1 cellular context compared by ENCODE assay signal in the genomic region with DNA sequence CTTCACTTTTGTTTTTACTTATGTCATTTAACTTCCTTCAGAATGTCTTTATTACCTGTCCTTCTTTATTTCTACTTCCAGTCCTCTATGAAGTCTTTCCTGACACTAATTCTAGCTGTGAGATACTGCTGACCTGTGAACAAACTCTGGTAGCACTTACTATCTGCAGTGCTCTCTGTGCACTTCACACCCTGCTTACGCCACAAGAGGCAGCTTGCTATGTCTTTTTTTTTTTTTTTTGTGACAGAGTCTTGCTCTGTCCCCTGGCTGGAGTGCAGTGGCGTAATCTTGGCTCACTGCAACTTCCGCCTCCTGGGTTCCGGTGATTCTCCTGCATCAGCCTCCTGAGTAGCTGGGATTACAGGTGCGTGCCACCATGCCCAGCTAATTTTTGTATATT.
A peak's percentile ranks its signal among the peaks of the same experiment; 100 is the strongest.
TF ChIP-seq lines count a peak whose summit lies in the region.

No MANE protein-coding gene starts in this region.

TF ChIP-seq in HepG2, 621 proteins besides CTCF, POLR2A, EP300 and RAD21 (continued from another document and continues in another):
- TF ChIP-seq, protein P1, sequence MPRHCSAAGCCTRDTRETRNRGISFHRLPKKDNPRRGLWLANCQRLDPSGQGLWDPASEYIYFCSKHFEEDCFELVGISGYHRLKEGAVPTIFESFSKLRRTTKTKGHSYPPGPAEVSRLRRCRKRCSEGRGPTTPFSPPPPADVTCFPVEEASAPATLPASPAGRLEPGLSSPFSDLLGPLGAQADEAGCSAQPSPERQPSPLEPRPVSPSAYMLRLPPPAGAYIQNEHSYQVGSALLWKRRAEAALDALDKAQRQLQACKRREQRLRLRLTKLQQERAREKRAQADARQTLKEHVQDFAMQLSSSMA (CRISPR knock-in tag; IDR thresholded peaks at IDR 0.05), result no peak
- TF ChIP-seq ZNF138 (CRISPR knock-in tag; IDR thresholded peaks at IDR 0.05; ENCODE audit: low read depth), result no peak
- TF ChIP-seq ZNF17 (CRISPR knock-in tag; IDR thresholded peaks at IDR 0.05), result no peak
- no peak for TF ChIP-seq ZNF562 (CRISPR knock-in tag; IDR thresholded peaks at IDR 0.05; ENCODE audit: borderline replicate concordance)
- TF ChIP-seq MTA3 (CRISPR knock-in tag; IDR thresholded peaks at IDR 0.05), result no peak
- no peak for TF ChIP-seq JUND (CRISPR knock-in tag; IDR thresholded peaks at IDR 0.05)
- TF ChIP-seq TP53 (CRISPR knock-in tag; conservative IDR thresholded peaks at IDR 0.05), result no peak
- TF ChIP-seq HNRNPLL (IDR thresholded peaks at IDR 0.05; ENCODE audit: low read depth, low read length, poor library complexity, severe bottlenecking), result no peak
- no peak for TF ChIP-seq FOXA1 (IDR thresholded peaks at IDR 0.05)
- TF ChIP-seq FOXA1 (CRISPR knock-in tag; IDR thresholded peaks at IDR 0.05), result no peak
- TF ChIP-seq PHF21A (CRISPR knock-in tag; IDR thresholded peaks at IDR 0.05), result 0 out of 2 replicates have a peak, but pooled peaks have one; percentile 34
- TF ChIP-seq GABPB1 (CRISPR knock-in tag; IDR thresholded peaks at IDR 0.05), result peak; percentile 66
- no peak for TF ChIP-seq IKZF4 (CRISPR knock-in tag; IDR thresholded peaks at IDR 0.05; ENCODE audit: borderline replicate concordance, low read depth, not compliant biosample characterization)
- no peak for TF ChIP-seq PAF1 (CRISPR knock-in tag; IDR thresholded peaks at IDR 0.05)
- no peak for TF ChIP-seq SRSF1 (optimal IDR thresholded peaks at IDR 0.05; ENCODE audit: low read depth, low read length)
- peak; percentile 56; the same call in 1 of the 2 replicates for TF ChIP-seq CREM (IDR thresholded peaks at IDR 0.05)
- TF ChIP-seq CREM (CRISPR knock-in tag; IDR thresholded peaks at IDR 0.05), result no peak
- no peak for TF ChIP-seq ZNF121 (CRISPR knock-in tag; IDR thresholded peaks at IDR 0.05)
- TF ChIP-seq ZSCAN20 (CRISPR knock-in tag; IDR thresholded peaks at IDR 0.05; ENCODE audit: borderline replicate concordance), result no peak
- TF ChIP-seq NRL (CRISPR knock-in tag; IDR thresholded peaks at IDR 0.05; ENCODE audit: borderline replicate concordance), result no peak
- TF ChIP-seq ZFP37 (CRISPR knock-in tag; IDR thresholded peaks at IDR 0.05; ENCODE audit: borderline replicate concordance), result no peak
- TF ChIP-seq, protein P2, sequence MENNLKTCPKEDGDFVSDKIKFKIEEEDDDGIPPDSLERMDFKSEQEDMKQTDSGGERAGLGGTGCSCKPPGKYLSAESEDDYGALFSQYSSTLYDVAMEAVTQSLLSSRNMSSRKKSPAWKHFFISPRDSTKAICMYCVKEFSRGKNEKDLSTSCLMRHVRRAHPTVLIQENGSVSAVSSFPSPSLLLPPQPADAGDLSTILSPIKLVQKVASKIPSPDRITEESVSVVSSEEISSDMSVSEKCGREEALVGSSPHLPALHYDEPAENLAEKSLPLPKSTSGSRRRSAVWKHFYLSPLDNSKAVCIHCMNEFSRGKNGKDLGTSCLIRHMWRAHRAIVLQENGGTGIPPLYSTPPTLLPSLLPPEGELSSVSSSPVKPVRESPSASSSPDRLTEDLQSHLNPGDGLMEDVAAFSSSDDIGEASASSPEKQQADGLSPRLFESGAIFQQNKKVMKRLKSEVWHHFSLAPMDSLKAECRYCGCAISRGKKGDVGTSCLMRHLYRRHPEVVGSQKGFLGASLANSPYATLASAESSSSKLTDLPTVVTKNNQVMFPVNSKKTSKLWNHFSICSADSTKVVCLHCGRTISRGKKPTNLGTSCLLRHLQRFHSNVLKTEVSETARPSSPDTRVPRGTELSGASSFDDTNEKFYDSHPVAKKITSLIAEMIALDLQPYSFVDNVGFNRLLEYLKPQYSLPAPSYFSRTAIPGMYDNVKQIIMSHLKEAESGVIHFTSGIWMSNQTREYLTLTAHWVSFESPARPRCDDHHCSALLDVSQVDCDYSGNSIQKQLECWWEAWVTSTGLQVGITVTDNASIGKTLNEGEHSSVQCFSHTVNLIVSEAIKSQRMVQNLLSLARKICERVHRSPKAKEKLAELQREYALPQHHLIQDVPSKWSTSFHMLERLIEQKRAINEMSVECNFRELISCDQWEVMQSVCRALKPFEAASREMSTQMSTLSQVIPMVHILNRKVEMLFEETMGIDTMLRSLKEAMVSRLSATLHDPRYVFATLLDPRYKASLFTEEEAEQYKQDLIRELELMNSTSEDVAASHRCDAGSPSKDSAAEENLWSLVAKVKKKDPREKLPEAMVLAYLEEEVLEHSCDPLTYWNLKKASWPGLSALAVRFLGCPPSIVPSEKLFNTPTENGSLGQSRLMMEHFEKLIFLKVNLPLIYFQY (CRISPR knock-in tag; IDR thresholded peaks at IDR 0.05; ENCODE audit: borderline replicate concordance), result no peak
- no peak for TF ChIP-seq ZNF180 (CRISPR knock-in tag; IDR thresholded peaks at IDR 0.05; ENCODE audit: borderline replicate concordance, low read depth)
- no peak for TF ChIP-seq NFE2L2 (IDR thresholded peaks at IDR 0.05; ENCODE audit: low read length)
- TF ChIP-seq ZNF850 (CRISPR knock-in tag; conservative IDR thresholded peaks at IDR 0.05), result no peak
- TF ChIP-seq ZNF674 (CRISPR knock-in tag; IDR thresholded peaks at IDR 0.05; ENCODE audit: low read depth), result no peak
- TF ChIP-seq, protein P3, sequence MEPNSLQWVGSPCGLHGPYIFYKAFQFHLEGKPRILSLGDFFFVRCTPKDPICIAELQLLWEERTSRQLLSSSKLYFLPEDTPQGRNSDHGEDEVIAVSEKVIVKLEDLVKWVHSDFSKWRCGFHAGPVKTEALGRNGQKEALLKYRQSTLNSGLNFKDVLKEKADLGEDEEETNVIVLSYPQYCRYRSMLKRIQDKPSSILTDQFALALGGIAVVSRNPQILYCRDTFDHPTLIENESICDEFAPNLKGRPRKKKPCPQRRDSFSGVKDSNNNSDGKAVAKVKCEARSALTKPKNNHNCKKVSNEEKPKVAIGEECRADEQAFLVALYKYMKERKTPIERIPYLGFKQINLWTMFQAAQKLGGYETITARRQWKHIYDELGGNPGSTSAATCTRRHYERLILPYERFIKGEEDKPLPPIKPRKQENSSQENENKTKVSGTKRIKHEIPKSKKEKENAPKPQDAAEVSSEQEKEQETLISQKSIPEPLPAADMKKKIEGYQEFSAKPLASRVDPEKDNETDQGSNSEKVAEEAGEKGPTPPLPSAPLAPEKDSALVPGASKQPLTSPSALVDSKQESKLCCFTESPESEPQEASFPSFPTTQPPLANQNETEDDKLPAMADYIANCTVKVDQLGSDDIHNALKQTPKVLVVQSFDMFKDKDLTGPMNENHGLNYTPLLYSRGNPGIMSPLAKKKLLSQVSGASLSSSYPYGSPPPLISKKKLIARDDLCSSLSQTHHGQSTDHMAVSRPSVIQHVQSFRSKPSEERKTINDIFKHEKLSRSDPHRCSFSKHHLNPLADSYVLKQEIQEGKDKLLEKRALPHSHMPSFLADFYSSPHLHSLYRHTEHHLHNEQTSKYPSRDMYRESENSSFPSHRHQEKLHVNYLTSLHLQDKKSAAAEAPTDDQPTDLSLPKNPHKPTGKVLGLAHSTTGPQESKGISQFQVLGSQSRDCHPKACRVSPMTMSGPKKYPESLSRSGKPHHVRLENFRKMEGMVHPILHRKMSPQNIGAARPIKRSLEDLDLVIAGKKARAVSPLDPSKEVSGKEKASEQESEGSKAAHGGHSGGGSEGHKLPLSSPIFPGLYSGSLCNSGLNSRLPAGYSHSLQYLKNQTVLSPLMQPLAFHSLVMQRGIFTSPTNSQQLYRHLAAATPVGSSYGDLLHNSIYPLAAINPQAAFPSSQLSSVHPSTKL (CRISPR knock-in tag; IDR thresholded peaks at IDR 0.05), result no peak; the same call in 1 of the 2 replicates
- 0 out of 2 replicates have a peak, but pooled peaks have one; percentile 18 for TF ChIP-seq HNF4G (IDR thresholded peaks at IDR 0.05; ENCODE audit: borderline replicate concordance, low read depth, low read length)
- no peak for TF ChIP-seq HNF4G (CRISPR knock-in tag; IDR thresholded peaks at IDR 0.05; ENCODE audit: borderline replicate concordance, low read depth)
- TF ChIP-seq, protein P4, sequence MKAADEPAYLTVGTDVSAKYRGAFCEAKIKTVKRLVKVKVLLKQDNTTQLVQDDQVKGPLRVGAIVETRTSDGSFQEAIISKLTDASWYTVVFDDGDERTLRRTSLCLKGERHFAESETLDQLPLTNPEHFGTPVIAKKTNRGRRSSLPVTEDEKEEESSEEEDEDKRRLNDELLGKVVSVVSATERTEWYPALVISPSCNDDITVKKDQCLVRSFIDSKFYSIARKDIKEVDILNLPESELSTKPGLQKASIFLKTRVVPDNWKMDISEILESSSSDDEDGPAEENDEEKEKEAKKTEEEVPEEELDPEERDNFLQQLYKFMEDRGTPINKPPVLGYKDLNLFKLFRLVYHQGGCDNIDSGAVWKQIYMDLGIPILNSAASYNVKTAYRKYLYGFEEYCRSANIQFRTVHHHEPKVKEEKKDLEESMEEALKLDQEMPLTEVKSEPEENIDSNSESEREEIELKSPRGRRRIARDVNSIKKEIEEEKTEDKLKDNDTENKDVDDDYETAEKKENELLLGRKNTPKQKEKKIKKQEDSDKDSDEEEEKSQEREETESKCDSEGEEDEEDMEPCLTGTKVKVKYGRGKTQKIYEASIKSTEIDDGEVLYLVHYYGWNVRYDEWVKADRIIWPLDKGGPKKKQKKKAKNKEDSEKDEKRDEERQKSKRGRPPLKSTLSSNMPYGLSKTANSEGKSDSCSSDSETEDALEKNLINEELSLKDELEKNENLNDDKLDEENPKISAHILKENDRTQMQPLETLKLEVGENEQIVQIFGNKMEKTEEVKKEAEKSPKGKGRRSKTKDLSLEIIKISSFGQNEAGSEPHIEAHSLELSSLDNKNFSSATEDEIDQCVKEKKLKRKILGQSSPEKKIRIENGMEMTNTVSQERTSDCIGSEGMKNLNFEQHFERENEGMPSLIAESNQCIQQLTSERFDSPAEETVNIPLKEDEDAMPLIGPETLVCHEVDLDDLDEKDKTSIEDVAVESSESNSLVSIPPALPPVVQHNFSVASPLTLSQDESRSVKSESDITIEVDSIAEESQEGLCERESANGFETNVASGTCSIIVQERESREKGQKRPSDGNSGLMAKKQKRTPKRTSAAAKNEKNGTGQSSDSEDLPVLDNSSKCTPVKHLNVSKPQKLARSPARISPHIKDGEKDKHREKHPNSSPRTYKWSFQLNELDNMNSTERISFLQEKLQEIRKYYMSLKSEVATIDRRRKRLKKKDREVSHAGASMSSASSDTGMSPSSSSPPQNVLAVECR (CRISPR knock-in tag; IDR thresholded peaks at IDR 0.05; ENCODE audit: borderline replicate concordance), result no peak; the same call in 1 of the 2 replicates
- no peak for TF ChIP-seq ZNF839 (CRISPR knock-in tag; IDR thresholded peaks at IDR 0.05; ENCODE audit: borderline replicate concordance)
- TF ChIP-seq, protein P5, sequence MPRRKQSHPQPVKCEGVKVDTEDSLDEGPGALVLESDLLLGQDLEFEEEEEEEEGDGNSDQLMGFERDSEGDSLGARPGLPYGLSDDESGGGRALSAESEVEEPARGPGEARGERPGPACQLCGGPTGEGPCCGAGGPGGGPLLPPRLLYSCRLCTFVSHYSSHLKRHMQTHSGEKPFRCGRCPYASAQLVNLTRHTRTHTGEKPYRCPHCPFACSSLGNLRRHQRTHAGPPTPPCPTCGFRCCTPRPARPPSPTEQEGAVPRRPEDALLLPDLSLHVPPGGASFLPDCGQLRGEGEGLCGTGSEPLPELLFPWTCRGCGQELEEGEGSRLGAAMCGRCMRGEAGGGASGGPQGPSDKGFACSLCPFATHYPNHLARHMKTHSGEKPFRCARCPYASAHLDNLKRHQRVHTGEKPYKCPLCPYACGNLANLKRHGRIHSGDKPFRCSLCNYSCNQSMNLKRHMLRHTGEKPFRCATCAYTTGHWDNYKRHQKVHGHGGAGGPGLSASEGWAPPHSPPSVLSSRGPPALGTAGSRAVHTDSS (CRISPR knock-in tag; conservative IDR thresholded peaks at IDR 0.05), result no peak
- TF ChIP-seq, protein P6, sequence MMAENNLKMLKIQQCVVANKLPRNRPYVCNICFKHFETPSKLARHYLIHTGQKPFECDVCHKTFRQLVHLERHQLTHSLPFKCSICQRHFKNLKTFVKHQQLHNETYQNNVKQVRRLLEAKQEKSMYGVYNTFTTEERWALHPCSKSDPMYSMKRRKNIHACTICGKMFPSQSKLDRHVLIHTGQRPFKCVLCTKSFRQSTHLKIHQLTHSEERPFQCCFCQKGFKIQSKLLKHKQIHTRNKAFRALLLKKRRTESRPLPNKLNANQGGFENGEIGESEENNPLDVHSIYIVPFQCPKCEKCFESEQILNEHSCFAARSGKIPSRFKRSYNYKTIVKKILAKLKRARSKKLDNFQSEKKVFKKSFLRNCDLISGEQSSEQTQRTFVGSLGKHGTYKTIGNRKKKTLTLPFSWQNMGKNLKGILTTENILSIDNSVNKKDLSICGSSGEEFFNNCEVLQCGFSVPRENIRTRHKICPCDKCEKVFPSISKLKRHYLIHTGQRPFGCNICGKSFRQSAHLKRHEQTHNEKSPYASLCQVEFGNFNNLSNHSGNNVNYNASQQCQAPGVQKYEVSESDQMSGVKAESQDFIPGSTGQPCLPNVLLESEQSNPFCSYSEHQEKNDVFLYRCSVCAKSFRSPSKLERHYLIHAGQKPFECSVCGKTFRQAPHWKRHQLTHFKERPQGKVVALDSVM (CRISPR knock-in tag; IDR thresholded peaks at IDR 0.05), result no peak
- TF ChIP-seq, protein P7, sequence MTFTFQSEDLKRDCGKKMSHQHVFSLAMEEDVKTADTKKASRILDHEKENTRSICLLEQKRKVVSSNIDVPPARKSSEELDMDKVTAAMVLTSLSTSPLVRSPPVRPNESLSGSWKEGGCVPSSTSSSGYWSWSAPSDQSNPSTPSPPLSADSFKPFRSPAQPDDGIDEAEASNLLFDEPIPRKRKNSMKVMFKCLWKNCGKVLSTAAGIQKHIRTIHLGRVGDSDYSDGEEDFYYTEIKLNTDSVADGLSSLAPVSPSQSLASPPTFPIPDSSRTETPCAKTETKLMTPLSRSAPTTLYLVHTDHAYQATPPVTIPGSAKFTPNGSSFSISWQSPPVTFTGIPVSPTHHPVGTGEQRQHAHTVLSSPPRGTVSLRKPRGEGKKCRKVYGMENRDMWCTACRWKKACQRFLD (CRISPR knock-in tag; IDR thresholded peaks at IDR 0.05; ENCODE audit: borderline replicate concordance), result no peak
- no peak for TF ChIP-seq THYN1 (CRISPR knock-in tag; IDR thresholded peaks at IDR 0.05; ENCODE audit: borderline replicate concordance, low read depth)
- TF ChIP-seq ZNF235 (CRISPR knock-in tag; IDR thresholded peaks at IDR 0.05; ENCODE audit: borderline replicate concordance), result no peak
- no peak for TF ChIP-seq ARNT (IDR thresholded peaks at IDR 0.05)
- no peak for TF ChIP-seq ZNF432 (CRISPR knock-in tag; IDR thresholded peaks at IDR 0.05; ENCODE audit: borderline replicate concordance)
- no peak for TF ChIP-seq ZNF10 (CRISPR knock-in tag; IDR thresholded peaks at IDR 0.05; ENCODE audit: borderline replicate concordance, low read depth)
- no peak for TF ChIP-seq TSC22D2 (CRISPR knock-in tag; IDR thresholded peaks at IDR 0.05; ENCODE audit: borderline replicate concordance)
